8 cellular contexts compared by ENCODE assay signal in genomic region chr10:6164271-6165095, GRCh38. TPM values are rescaled to one million over a fixed set of nuclear protein-coding genes. Genes with fewer than 3 reads are reported as not detected.
DNase-seq lines count a peak whose midpoint lies in the region; ATAC-seq, FAIRE-seq and TF ChIP-seq lines count a peak whose summit lies in the region.

No MANE protein-coding gene starts in this region.

- no peak for TF ChIP-seq POLR2A in A549 (IDR thresholded peaks at IDR 0.05; ENCODE audit: low read length)
- peak; percentile 39; the same call in 1 of the 2 replicates for TF ChIP-seq POLR2A in K562 (conservative IDR thresholded peaks at IDR 0.05)

- H3K36me3 ChIP-seq in K562 (ENCODE audit: control insufficient read depth, insufficient read depth, low read length) (peaks cover 35% of the 10 kb centered on the region), mesodermal cell (ENCODE audit: control insufficient read depth, insufficient read depth, low read length) (peaks cover 9% of the 10 kb centered on the region)

- H3K4me1 ChIP-seq in A549 (peaks cover 20% of the 10 kb centered on the region; the same call in 1 of the 3 replicates), K562 (replicated peaks in 1 of 2; ENCODE audit: control insufficient read depth in 2 of 2, insufficient read depth in 2 of 2, low read length in 2 of 2) (peaks cover 19 to 38% of the 10 kb centered on the region in 2 experiments), mesodermal cell (ENCODE audit: control insufficient read depth, insufficient read depth, low read length, poor library complexity, severe bottlenecking) (peaks cover 45% of the 10 kb centered on the region)

- CTCF ChIA-PET in A549 (lab: Yijun Ruan, JAX) (interaction anchor here (1.0 kb wide), 2 partner anchors 78 to 237 kb away, joined by 3 to 6 read pairs; no protein-coding TSS in a partner anchor), K562 (lab: Yijun Ruan, JAX; ENCODE audit: low intra/inter-chr PET ratio) (no interaction called here)

- peak overlapping the region; percentile 100 for H3K4me3 ChIP-seq in A549
- peak overlapping the region; percentile 80 for H3K4me3 ChIP-seq in K562
- peak overlapping the region; percentile 52 for H3K4me3 ChIP-seq in mesodermal cell (ENCODE audit: extremely low read depth, insufficient read depth, low read length, poor library complexity, severe bottlenecking)

- ATAC-seq in A549 (no peak; a peak in 1 of 6 replicates), HG03103 (IDR thresholded peaks at IDR 0.05; ENCODE audit: low read depth, unreplicated experiment) (peak; percentile 10), K562 (no peak), HG02798 (IDR thresholded peaks at IDR 0.05; ENCODE audit: poor library complexity, unreplicated experiment) (no peak), left lobe of liver (no peak)

- H3K9me1 ChIP-seq in K562 (ENCODE audit: control insufficient read depth, insufficient read depth, low read length) = peaks cover 18% of the 10 kb centered on the region

- peaks cover 22% of the 10 kb centered on the region for H4K20me1 ChIP-seq in K562 (replicated peaks; ENCODE audit: control insufficient read depth, insufficient read depth, low read length)

- FAIRE-seq in A549 (lab: Jason Lieb, UNC) = no peak
- peak; percentile 23 for FAIRE-seq in K562 (lab: Jason Lieb, UNC)

- no TSS peak for BruUV-seq in K562 (replicated peaks; lab: Mats Ljungman, UMichigan)

- peak overlapping the region; percentile 87 to 94 for H3K27ac ChIP-seq in A549
- H3K27ac ChIP-seq in K562 (ENCODE audit: extremely low read depth, low read depth, low read length) = peak overlapping the region; percentile 92
- H3K27ac ChIP-seq in mesodermal cell (ENCODE audit: low read depth, low read length, severe bottlenecking) = peak overlapping the region; percentile 80

- H3K79me2 ChIP-seq in K562 (ENCODE audit: control insufficient read depth, insufficient read depth, low read length) = peaks cover 69% of the 10 kb centered on the region

- TF ChIP-seq EP300 in A549 (IDR thresholded peaks at IDR 0.05) (no peak), K562 (IDR thresholded peaks at IDR 0.05; ENCODE audit: low read length) (no peak)

- H3K27me3 ChIP-seq in K562 (ENCODE audit: control insufficient read depth in 2 of 2, insufficient read depth in 2 of 2, low read length in 2 of 2) = no peaks in the 10 kb centered on the region

- intact Hi-C loops in K562 (cut with micrococcal nuclease) = loop anchor here (5.0 kb wide), 1 partner anchor 77 kb away; the partner anchor contains the start of gene RBM17

- TF ChIP-seq RAD21 in A549 (conservative IDR thresholded peaks at IDR 0.05 in 1 of 2, IDR thresholded peaks at IDR 0.05 in 1 of 2) = no peak
- TF ChIP-seq RAD21 in K562 (CRISPR knock-in tag; conservative IDR thresholded peaks at IDR 0.05 in 1 of 2, IDR thresholded peaks at IDR 0.05 in 1 of 2) = 0 out of 4 replicates have a peak, but pooled peaks of 1 of the 2 experiments have one; percentile 5

- DNase-seq in A549 (ENCODE audit: low read depth in 1 of 2, low spot score in 1 of 2) (no peak), K562 (ENCODE audit: extremely low read depth in 1 of 4, low spot score in 3 of 4) (peak in 1 of 4 experiments; percentile 70), left lobe of liver (ENCODE audit: low spot score) (no peak), dermis blood vessel endothelial cell (no peak), cerebellum (ENCODE audit: low spot score) (no peak)

- peak overlapping the region; percentile 96 to 98 for H3K9ac ChIP-seq in K562 (ENCODE audit: insufficient read depth in 1 of 2, low read depth in 2 of 2, low read length in 2 of 2)

- no peaks in the 10 kb centered on the region for H3K9me3 ChIP-seq in A549
- H3K9me3 ChIP-seq in K562 (replicated peaks; ENCODE audit: control insufficient read depth, insufficient read depth, low read depth, low read length) = no peaks in the 10 kb centered on the region
- H3K9me3 ChIP-seq in mesodermal cell (ENCODE audit: control insufficient read depth, low read length) = no peaks in the 10 kb centered on the region

- POLR2A ChIA-PET in A549 (lab: Yijun Ruan, JAX) = interaction anchor here (1.3 to 1.7 kb wide), 4 partner anchors 38 to 275 kb away, joined by 3 to 25 read pairs (median 4); partner anchors contain the start of genes ANKRD16, FBH1 and PFKFB3
- POLR2A ChIA-PET in K562 (lab: Yijun Ruan, JAX) = interaction anchor here (0.7 to 2.9 kb wide), 4 partner anchors 14 to 717 kb away, joined by 3 to 38 read pairs (median 4); partner anchors contain the start of gene PFKFB3

- WGBS in A549 (ENCODE audit: missing lambda C conversion rate) = 34% methylated on average over 16 of the region's 16 CpGs
- 0% methylated on average over 16 of the region's 16 CpGs for WGBS in K562 (ENCODE audit: insufficient coverage, low coverage, missing lambda C conversion rate)
- WGBS in mesodermal cell (ENCODE audit: insufficient coverage in 2 of 2), 2 experiments = 52 to 58% methylated on average over 14 to 15 of the region's 16 CpGs

- TF ChIP-seq CTCF in A549 (IDR thresholded peaks at IDR 0.05) = no peak
- TF ChIP-seq CTCF in K562 (IDR thresholded peaks at IDR 0.05 in 2 of 3, conservative IDR thresholded peaks at IDR 0.05 in 1 of 3; ENCODE audit: insufficient read depth in 2 of 3, low read depth in 1 of 3, low read length in 3 of 3) = no peak

- peak overlapping the region; percentile 27 for H2AFZ ChIP-seq in K562 (ENCODE audit: low read depth, low read length)

- in situ Hi-C loops in K562 (cut with MboI) = no loop called here

- H3K4me2 ChIP-seq in A549 (peak overlapping the region; percentile 93), K562 (ENCODE audit: insufficient read depth, low read length) (peak overlapping the region; percentile 96)

TF ChIP-seq in A549, 52 proteins besides CTCF, POLR2A, EP300 and RAD21 (continues in another document):
- no peak for TF ChIP-seq HOXA7 (CRISPR knock-in tag; IDR thresholded peaks at IDR 0.05)
- TF ChIP-seq ATOH8 (CRISPR knock-in tag; IDR thresholded peaks at IDR 0.05; ENCODE audit: low read depth) = no peak

TF ChIP-seq in K562, 482 proteins besides CTCF, POLR2A, EP300 and RAD21 (continues in another document):
- TF ChIP-seq ZNF740 (CRISPR knock-in tag; IDR thresholded peaks at IDR 0.05) = no peak
- no peak for TF ChIP-seq ZNF740 (tag; IDR thresholded peaks at IDR 0.05)
- TF ChIP-seq ZNF165 (CRISPR knock-in tag; IDR thresholded peaks at IDR 0.05; ENCODE audit: borderline replicate concordance) = no peak
- TF ChIP-seq ZNF766 (CRISPR knock-in tag; conservative IDR thresholded peaks at IDR 0.05) = no peak
- peak; percentile 19 for TF ChIP-seq KDM5B (IDR thresholded peaks at IDR 0.05; ENCODE audit: insufficient replicate concordance, low read depth, low read length)
- no peak for TF ChIP-seq ZNF584 (CRISPR knock-in tag; IDR thresholded peaks at IDR 0.05; ENCODE audit: low read depth)
- no peak for TF ChIP-seq ZNF449 (CRISPR knock-in tag; IDR thresholded peaks at IDR 0.05)

RNA-seq across cellular contexts. Expression of gene PFKFB3, which starts 38.2 kb away (rescaled TPM):
- polyA plus RNA-seq in A549 (2011; rRNA removed) (139 and 151 TPM in 2 replicates), A549 (2017; fragmentation: RNase III; extraction: RNeasy Plus Mini Kit Qiagen cat#74134 plus additional on column Dnase treatment) (200 to 232 TPM (median 220 TPM) in 3 replicates), K562 (2011; rRNA removed) (7.8 and 11.2 TPM in 2 replicates), K562 (2014; fragmentation: Illumina TruSeq; extraction: Trizol) (15.0 TPM in 2 replicates), K562 (2014; fragmentation: Nextera tagmentation; extraction: Ambion mirVana) (under 1 TPM; 0.46 to 0.73 TPM), K562 (2014; rRNA removed) (8.4 and 10.4 TPM in 2 replicates)
- polyA plus RNA-seq in A549 (2012; cell fraction: cytosol; rRNA removed) = 236 and 256 TPM in 2 replicates
- polyA plus RNA-seq in A549 (2012; cell fraction: nucleus; rRNA removed) = 551 and 642 TPM in 2 replicates
- polyA minus RNA-seq in A549 (2011; rRNA and poly(A)+ RNA removed) = 127 and 177 TPM in 2 replicates
- 25.5 and 39.0 TPM in 2 replicates for total RNA-seq in K562 (2011; cell fraction: chromatin; rRNA removed; ENCODE audit: low replicate concordance)
- 19.2 and 20.8 TPM in 2 replicates for total RNA-seq in K562 (2011; cell fraction: nucleolus; rRNA removed)
- total RNA-seq in K562 (2011; cell fraction: nucleoplasm; rRNA removed) = 15.2 and 16.8 TPM in 2 replicates
- total RNA-seq in K562 (2014; rRNA removed) (7.1 and 8.7 TPM in 2 replicates), K562 (2014; rRNA removed; fragmentation: Illumina TruSeq; extraction: Trizol) (7.3 and 8.5 TPM in 2 replicates), K562 (2015; rRNA removed; fragmentation: Illumina TruSeq; extraction: Trizol) (7.8 and 8.5 TPM in 2 replicates), K562 (2021) (21.1 and 21.6 TPM in 2 replicates), left lobe of liver (39.2 TPM), dermis blood vessel endothelial cell (30.1 and 35.3 TPM in 2 replicates), cerebellum (27.0 TPM)
- 8.6 and 13.1 TPM in 2 replicates for polyA plus RNA-seq in K562 (2011; cell fraction: cytosol; rRNA removed)
- 17.4 and 21.2 TPM in 2 replicates for polyA plus RNA-seq in K562 (2011; cell fraction: nucleus; rRNA removed)
- 9.6 and 10.0 TPM in 2 replicates for polyA plus RNA-seq in K562 (2012)
- polyA minus RNA-seq in K562 (2011; rRNA and poly(A)+ RNA removed) = 9.6 and 9.7 TPM in 2 replicates
- 5.0 TPM in 2 replicates for polyA minus RNA-seq in K562 (2011; cell fraction: cytosol; rRNA and poly(A)+ RNA removed)
- 7.9 and 14.4 TPM in 2 replicates for polyA minus RNA-seq in K562 (2011; cell fraction: nucleus; rRNA and poly(A)+ RNA removed)
- 45.8 TPM for polyA plus RNA-seq in mesodermal cell (2013, experiment 1 of 2)
- 40.6 TPM for polyA plus RNA-seq in mesodermal cell (2013, experiment 2 of 2)

Comparison
In these comparisons a context has a peak if more than half of its experiments do, and no peak if none do; other contexts are left out.
1. Of the 35 proteins assayed by ChIP-seq in both K562 and A549: peak only in K562: HDAC2, POLR2A and REST; only in A549: none; in both: none; in neither: 30; mixed calls (peak in some experiments, not most) for 2.